In the genomic region with DNA sequence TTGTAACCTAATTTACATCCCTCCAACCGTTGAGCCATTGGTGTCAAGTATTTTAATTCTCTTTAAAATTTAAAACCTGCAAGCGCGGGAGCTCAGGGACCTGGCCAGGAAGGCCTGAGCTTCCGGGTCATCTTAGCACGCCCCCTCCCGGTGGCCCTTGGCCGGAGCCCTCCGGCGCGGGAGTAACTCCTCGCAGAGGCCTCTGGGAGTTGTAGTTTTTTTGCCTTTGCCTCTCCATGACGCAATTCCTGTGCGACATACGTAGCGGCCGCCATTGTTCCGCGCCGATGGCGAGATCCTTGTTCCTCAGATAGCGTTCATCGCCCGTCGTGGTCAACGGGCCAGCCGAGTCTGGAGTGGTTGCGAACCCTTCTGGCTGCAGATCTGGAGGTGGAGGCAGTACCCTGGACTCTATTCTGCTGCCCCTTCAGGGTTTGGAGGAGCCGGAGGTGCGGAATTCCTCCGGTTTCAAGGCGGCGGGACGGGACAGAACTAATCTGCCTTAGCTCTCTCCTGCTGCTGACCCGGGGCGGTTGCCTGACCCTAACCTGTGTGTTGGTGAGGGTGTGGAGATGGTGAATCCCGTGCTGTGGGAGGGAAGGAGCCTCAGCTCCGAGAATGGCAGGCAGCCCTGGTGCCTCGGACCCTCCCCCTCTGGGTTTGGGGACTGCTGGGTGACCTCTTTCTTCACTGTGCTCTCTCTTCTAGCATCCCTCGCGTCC, we compare ENCODE assay signal across 1 cellular context.
TF ChIP-seq lines count a peak whose summit lies in the region.

TSS of gene ZNF268 (plus strand) at position 258 of the 722 bp plus-strand sequence. CDS start 503 bp downstream, outside the sequence.

TF ChIP-seq in H1, 55 proteins besides CTCF, POLR2A, EP300 and RAD21:
- TF ChIP-seq TCF12 (IDR thresholded peaks at IDR 0.05; ENCODE audit: low read depth, low read length) = 0 out of 2 replicates have a peak, but pooled peaks have one; percentile 32
- TF ChIP-seq ZNF274 (IDR thresholded peaks at IDR 0.05; ENCODE audit: borderline replicate concordance, extremely low read depth, low read length) = no peak
- TF ChIP-seq RNF2 (IDR thresholded peaks at IDR 0.05; ENCODE audit: borderline replicate concordance, low read depth, low read length, missing control alignments, poor library complexity, severe bottlenecking) = no peak
- TF ChIP-seq TBP (IDR thresholded peaks at IDR 0.05; ENCODE audit: low read depth, low read length) = peak; percentile 82
- TF ChIP-seq EZH2 (IDR thresholded peaks at IDR 0.05; ENCODE audit: low read depth, low read length, severe bottlenecking) = no peak
- TF ChIP-seq ASH2L (IDR thresholded peaks at IDR 0.05; ENCODE audit: low read length) = peak; percentile 79
- TF ChIP-seq CBX8 (IDR thresholded peaks at IDR 0.05; ENCODE audit: borderline replicate concordance, low read depth, low read length) = no peak
- TF ChIP-seq GABPA (IDR thresholded peaks at IDR 0.05; ENCODE audit: borderline replicate concordance, insufficient read depth, low read length) = peak; percentile 25; the same call in 1 of the 2 replicates
- TF ChIP-seq CBX5 (IDR thresholded peaks at IDR 0.05; ENCODE audit: low read depth, low read length) = no peak
- peak; percentile 96 for TF ChIP-seq PHF8 (conservative IDR thresholded peaks at IDR 0.05; ENCODE audit: low read depth, low read length)
- no peak for TF ChIP-seq BCL11A (IDR thresholded peaks at IDR 0.05; ENCODE audit: low read depth in 2 of 2, low read length in 2 of 2)
- TF ChIP-seq NRF1 (IDR thresholded peaks at IDR 0.05; ENCODE audit: low read depth, low read length) = no peak
- peak; percentile 93 for TF ChIP-seq SIX5 (IDR thresholded peaks at IDR 0.05; ENCODE audit: low read depth, low read length)
- TF ChIP-seq CTBP2 (IDR thresholded peaks at IDR 0.05; ENCODE audit: borderline replicate concordance, insufficient read depth, insufficient read length, low read length) = no peak
- TF ChIP-seq BRCA1 (IDR thresholded peaks at IDR 0.05; ENCODE audit: low read depth, low read length) = peak; percentile 54
- no peak for TF ChIP-seq RFX5 (IDR thresholded peaks at IDR 0.05; ENCODE audit: borderline replicate concordance, low read depth, low read length)
- no peak for TF ChIP-seq RBBP5 (IDR thresholded peaks at IDR 0.05; ENCODE audit: borderline replicate concordance, low read depth, low read length)
- TF ChIP-seq ATF3 (IDR thresholded peaks at IDR 0.05; ENCODE audit: insufficient read depth, low read depth, low read length) = peak; percentile 96
- TF ChIP-seq, protein P1, sequence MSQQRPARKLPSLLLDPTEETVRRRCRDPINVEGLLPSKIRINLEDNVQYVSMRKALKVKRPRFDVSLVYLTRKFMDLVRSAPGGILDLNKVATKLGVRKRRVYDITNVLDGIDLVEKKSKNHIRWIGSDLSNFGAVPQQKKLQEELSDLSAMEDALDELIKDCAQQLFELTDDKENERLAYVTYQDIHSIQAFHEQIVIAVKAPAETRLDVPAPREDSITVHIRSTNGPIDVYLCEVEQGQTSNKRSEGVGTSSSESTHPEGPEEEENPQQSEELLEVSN (IDR thresholded peaks at IDR 0.05) = peak; percentile 72
- no peak for TF ChIP-seq SP2 (IDR thresholded peaks at IDR 0.05; ENCODE audit: low read length)
- no peak for TF ChIP-seq NANOG (IDR thresholded peaks at IDR 0.05; ENCODE audit: insufficient read depth, low read depth, low read length, poor library complexity, severe bottlenecking)
- TF ChIP-seq SAP30 (IDR thresholded peaks at IDR 0.05; ENCODE audit: insufficient read depth, insufficient replicate concordance, low read length) = peak; percentile 32
- TF ChIP-seq, protein P2, sequence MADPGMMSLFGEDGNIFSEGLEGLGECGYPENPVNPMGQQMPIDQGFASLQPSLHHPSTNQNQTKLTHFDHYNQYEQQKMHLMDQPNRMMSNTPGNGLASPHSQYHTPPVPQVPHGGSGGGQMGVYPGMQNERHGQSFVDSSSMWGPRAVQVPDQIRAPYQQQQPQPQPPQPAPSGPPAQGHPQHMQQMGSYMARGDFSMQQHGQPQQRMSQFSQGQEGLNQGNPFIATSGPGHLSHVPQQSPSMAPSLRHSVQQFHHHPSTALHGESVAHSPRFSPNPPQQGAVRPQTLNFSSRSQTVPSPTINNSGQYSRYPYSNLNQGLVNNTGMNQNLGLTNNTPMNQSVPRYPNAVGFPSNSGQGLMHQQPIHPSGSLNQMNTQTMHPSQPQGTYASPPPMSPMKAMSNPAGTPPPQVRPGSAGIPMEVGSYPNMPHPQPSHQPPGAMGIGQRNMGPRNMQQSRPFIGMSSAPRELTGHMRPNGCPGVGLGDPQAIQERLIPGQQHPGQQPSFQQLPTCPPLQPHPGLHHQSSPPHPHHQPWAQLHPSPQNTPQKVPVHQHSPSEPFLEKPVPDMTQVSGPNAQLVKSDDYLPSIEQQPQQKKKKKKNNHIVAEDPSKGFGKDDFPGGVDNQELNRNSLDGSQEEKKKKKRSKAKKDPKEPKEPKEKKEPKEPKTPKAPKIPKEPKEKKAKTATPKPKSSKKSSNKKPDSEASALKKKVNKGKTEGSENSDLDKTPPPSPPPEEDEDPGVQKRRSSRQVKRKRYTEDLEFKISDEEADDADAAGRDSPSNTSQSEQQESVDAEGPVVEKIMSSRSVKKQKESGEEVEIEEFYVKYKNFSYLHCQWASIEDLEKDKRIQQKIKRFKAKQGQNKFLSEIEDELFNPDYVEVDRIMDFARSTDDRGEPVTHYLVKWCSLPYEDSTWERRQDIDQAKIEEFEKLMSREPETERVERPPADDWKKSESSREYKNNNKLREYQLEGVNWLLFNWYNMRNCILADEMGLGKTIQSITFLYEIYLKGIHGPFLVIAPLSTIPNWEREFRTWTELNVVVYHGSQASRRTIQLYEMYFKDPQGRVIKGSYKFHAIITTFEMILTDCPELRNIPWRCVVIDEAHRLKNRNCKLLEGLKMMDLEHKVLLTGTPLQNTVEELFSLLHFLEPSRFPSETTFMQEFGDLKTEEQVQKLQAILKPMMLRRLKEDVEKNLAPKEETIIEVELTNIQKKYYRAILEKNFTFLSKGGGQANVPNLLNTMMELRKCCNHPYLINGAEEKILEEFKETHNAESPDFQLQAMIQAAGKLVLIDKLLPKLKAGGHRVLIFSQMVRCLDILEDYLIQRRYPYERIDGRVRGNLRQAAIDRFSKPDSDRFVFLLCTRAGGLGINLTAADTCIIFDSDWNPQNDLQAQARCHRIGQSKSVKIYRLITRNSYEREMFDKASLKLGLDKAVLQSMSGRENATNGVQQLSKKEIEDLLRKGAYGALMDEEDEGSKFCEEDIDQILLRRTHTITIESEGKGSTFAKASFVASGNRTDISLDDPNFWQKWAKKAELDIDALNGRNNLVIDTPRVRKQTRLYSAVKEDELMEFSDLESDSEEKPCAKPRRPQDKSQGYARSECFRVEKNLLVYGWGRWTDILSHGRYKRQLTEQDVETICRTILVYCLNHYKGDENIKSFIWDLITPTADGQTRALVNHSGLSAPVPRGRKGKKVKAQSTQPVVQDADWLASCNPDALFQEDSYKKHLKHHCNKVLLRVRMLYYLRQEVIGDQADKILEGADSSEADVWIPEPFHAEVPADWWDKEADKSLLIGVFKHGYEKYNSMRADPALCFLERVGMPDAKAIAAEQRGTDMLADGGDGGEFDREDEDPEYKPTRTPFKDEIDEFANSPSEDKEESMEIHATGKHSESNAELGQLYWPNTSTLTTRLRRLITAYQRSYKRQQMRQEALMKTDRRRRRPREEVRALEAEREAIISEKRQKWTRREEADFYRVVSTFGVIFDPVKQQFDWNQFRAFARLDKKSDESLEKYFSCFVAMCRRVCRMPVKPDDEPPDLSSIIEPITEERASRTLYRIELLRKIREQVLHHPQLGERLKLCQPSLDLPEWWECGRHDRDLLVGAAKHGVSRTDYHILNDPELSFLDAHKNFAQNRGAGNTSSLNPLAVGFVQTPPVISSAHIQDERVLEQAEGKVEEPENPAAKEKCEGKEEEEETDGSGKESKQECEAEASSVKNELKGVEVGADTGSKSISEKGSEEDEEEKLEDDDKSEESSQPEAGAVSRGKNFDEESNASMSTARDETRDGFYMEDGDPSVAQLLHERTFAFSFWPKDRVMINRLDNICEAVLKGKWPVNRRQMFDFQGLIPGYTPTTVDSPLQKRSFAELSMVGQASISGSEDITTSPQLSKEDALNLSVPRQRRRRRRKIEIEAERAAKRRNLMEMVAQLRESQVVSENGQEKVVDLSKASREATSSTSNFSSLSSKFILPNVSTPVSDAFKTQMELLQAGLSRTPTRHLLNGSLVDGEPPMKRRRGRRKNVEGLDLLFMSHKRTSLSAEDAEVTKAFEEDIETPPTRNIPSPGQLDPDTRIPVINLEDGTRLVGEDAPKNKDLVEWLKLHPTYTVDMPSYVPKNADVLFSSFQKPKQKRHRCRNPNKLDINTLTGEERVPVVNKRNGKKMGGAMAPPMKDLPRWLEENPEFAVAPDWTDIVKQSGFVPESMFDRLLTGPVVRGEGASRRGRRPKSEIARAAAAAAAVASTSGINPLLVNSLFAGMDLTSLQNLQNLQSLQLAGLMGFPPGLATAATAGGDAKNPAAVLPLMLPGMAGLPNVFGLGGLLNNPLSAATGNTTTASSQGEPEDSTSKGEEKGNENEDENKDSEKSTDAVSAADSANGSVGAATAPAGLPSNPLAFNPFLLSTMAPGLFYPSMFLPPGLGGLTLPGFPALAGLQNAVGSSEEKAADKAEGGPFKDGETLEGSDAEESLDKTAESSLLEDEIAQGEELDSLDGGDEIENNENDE (IDR thresholded peaks at IDR 0.05; ENCODE audit: insufficient replicate concordance, low read length) = no peak
- peak; percentile 84 for TF ChIP-seq CEBPB (IDR thresholded peaks at IDR 0.05; ENCODE audit: low read depth, low read length)
- no peak for TF ChIP-seq CHD1 (IDR thresholded peaks at IDR 0.05; ENCODE audit: low read depth, low read length)
- 0 out of 2 replicates have a peak, but pooled peaks have one; percentile 70 for TF ChIP-seq GTF2F1 (IDR thresholded peaks at IDR 0.05; ENCODE audit: borderline replicate concordance, low read depth, low read length)
- peak; percentile 73 for TF ChIP-seq JUND (IDR thresholded peaks at IDR 0.05; ENCODE audit: low read length)
- peak; percentile 92 for TF ChIP-seq TAF1 (IDR thresholded peaks at IDR 0.05; ENCODE audit: low read depth, low read length)
- peak; percentile 61 for TF ChIP-seq CHD2 (IDR thresholded peaks at IDR 0.05; ENCODE audit: low read length)
- peak; percentile 82 for TF ChIP-seq KDM5A (IDR thresholded peaks at IDR 0.05; ENCODE audit: low read length)
- peak; percentile 85 for TF ChIP-seq SRF (IDR thresholded peaks at IDR 0.05; ENCODE audit: low read depth, low read length)
- no peak for TF ChIP-seq SUZ12 (IDR thresholded peaks at IDR 0.05; ENCODE audit: low read length)
- TF ChIP-seq HDAC6 (IDR thresholded peaks at IDR 0.05; ENCODE audit: low read depth, low read length) = no peak
- no peak for TF ChIP-seq POU5F1 (IDR thresholded peaks at IDR 0.05; ENCODE audit: low read depth, low read length)
- TF ChIP-seq SIRT6 (IDR thresholded peaks at IDR 0.05; ENCODE audit: low read length) = no peak
- peak; percentile 71; the same call in 1 of the 2 replicates for TF ChIP-seq SP1 (IDR thresholded peaks at IDR 0.05; ENCODE audit: low read depth, low read length)
- TF ChIP-seq KDM1A (IDR thresholded peaks at IDR 0.05; ENCODE audit: borderline replicate concordance, low read length) = no peak
- TF ChIP-seq BACH1 (IDR thresholded peaks at IDR 0.05; ENCODE audit: low read length) = no peak
- no peak for TF ChIP-seq FOSL1 (IDR thresholded peaks at IDR 0.05; ENCODE audit: insufficient read depth, low read depth, low read length)
- no peak for TF ChIP-seq MAX (IDR thresholded peaks at IDR 0.05)
- no peak for TF ChIP-seq JUN (IDR thresholded peaks at IDR 0.05; ENCODE audit: low read depth, low read length)
- peak in 1 of 2 experiments; percentile 97; a peak in 2 of 4 replicates for TF ChIP-seq SIN3A (conservative IDR thresholded peaks at IDR 0.05 in 1 of 2, IDR thresholded peaks at IDR 0.05 in 1 of 2; ENCODE audit: low read depth in 1 of 2, low read length in 2 of 2)
- peak; percentile 95 for TF ChIP-seq POLR2AphosphoS5 (IDR thresholded peaks at IDR 0.05; ENCODE audit: low read depth, low read length)
- TF ChIP-seq TAF7 (optimal IDR thresholded peaks at IDR 0.05; ENCODE audit: borderline replicate concordance, low read depth, low read length) = peak; percentile 90
- 0 out of 2 replicates have a peak, but pooled peaks have one; percentile 65 for TF ChIP-seq SP4 (IDR thresholded peaks at IDR 0.05; ENCODE audit: low read length)
- no peak for TF ChIP-seq EGR1 (IDR thresholded peaks at IDR 0.05; ENCODE audit: borderline replicate concordance, low read depth, low read length)
- TF ChIP-seq, protein P3, sequence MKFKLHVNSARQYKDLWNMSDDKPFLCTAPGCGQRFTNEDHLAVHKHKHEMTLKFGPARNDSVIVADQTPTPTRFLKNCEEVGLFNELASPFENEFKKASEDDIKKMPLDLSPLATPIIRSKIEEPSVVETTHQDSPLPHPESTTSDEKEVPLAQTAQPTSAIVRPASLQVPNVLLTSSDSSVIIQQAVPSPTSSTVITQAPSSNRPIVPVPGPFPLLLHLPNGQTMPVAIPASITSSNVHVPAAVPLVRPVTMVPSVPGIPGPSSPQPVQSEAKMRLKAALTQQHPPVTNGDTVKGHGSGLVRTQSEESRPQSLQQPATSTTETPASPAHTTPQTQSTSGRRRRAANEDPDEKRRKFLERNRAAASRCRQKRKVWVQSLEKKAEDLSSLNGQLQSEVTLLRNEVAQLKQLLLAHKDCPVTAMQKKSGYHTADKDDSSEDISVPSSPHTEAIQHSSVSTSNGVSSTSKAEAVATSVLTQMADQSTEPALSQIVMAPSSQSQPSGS (IDR thresholded peaks at IDR 0.05; ENCODE audit: low read length) = peak; percentile 55; the same call in 1 of the 2 replicates
- peak in 1 of 2 experiments; percentile 63; a peak in 1 of 4 replicates for TF ChIP-seq HDAC2 (IDR thresholded peaks at IDR 0.05; ENCODE audit: borderline replicate concordance in 1 of 2, low read depth in 2 of 2, low read length in 2 of 2)
- no peak for TF ChIP-seq MAFK (IDR thresholded peaks at IDR 0.05; ENCODE audit: low read depth, low read length)
- TF ChIP-seq RXRA (IDR thresholded peaks at IDR 0.05; ENCODE audit: insufficient read depth, low read depth, low read length) = no peak
- peak; percentile 99 for TF ChIP-seq YY1 (IDR thresholded peaks at IDR 0.05; ENCODE audit: low read depth, low read length)
- peak; percentile 99 for TF ChIP-seq CREB1 (IDR thresholded peaks at IDR 0.05)
- no peak; the same call in 1 of the 2 replicates for TF ChIP-seq TEAD4 (IDR thresholded peaks at IDR 0.05; ENCODE audit: low read depth, low read length)
- TF ChIP-seq, protein P4, sequence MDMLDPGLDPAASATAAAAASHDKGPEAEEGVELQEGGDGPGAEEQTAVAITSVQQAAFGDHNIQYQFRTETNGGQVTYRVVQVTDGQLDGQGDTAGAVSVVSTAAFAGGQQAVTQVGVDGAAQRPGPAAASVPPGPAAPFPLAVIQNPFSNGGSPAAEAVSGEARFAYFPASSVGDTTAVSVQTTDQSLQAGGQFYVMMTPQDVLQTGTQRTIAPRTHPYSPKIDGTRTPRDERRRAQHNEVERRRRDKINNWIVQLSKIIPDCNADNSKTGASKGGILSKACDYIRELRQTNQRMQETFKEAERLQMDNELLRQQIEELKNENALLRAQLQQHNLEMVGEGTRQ (IDR thresholded peaks at IDR 0.05; ENCODE audit: low read length) = no peak
- peak; percentile 99 for TF ChIP-seq KDM4A (IDR thresholded peaks at IDR 0.05; ENCODE audit: low read depth, low read length, severe bottlenecking)
TF ChIP-seq in H1: peak in this region for 27.
